In the genomic region with DNA sequence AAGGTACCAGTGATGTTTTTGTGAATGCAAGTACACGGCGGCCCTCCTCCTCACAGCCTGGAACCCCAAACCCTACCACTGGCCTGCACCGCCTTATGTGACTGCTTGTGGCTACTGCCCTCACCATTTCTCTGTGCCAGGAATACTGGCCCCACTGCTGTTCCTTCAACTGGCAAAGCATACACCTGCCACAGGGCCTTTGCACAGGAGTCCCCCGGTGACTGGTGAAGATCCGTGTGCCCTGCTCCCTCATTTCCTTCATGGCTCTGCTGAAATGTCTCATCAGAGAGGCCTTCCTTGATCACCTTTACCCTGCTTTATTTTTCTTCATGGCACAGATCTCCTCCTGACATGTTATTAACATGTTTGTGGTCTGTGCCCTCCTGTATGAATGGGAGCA, we compare ENCODE assay signal across 35 cellular contexts.
"Had no signal": no experiment of that assay in that cellular context is flagged by ENCODE, and none has a peak within 500 bp of the region (broad histone marks: within the 10 kb centered on the region; RNA-seq: fewer than 3 reads in every experiment).

No MANE protein-coding gene starts in this region.

- H3K4me3 ChIP-seq: MG63 had no signal

- DNase-seq: Kasumi-1, MG63, MM.1S, MV-4-11, NCI-H1048, NCI-H1092, NCI-H1092 treated with DMSO at 0.1 percent for 48 hours, NCI-H1105, NCI-H1105 treated with DMSO at 0.1 percent for 48 hours, NCI-H1417, NCI-H1417 treated with DMSO at 0.1 percent for 48 hours, NCI-H1436, NCI-H1436 treated with DMSO at 0.1 percent for 48 hours, NCI-H146, NCI-H1694, NCI-H1694 treated with DMSO at 0.1 percent for 48 hours, NCI-H187, NCI-H187 treated with DMSO at 0.1 percent for 48 hours, NCI-H1930, NCI-H2029, NCI-H2029 treated with DMSO at 0.1 percent for 48 hours, NCI-H2081, NCI-H2081 treated with DMSO at 0.1 percent for 48 hours, NCI-H2107, NCI-H2171, NCI-H2171 treated with DMSO at 0.1 percent for 48 hours, NCI-H2227 treated with DMSO at 0.1 percent for 48 hours, NCI-H226, NCI-H345, NCI-H446, NCI-H446 treated with DMSO at 0.1 percent for 48 hours, NCI-H510A, NCI-H510A treated with DMSO at 0.1 percent for 48 hours, NCI-H524, NCI-H524 treated with DMSO at 0.1 percent for 48 hours had no signal

- H3K36me3 ChIP-seq: MG63 had no signal

- H3K27me3 ChIP-seq: MG63 had no signal

- H3K9me3 ChIP-seq: MG63 had no signal
